In the genomic region with DNA sequence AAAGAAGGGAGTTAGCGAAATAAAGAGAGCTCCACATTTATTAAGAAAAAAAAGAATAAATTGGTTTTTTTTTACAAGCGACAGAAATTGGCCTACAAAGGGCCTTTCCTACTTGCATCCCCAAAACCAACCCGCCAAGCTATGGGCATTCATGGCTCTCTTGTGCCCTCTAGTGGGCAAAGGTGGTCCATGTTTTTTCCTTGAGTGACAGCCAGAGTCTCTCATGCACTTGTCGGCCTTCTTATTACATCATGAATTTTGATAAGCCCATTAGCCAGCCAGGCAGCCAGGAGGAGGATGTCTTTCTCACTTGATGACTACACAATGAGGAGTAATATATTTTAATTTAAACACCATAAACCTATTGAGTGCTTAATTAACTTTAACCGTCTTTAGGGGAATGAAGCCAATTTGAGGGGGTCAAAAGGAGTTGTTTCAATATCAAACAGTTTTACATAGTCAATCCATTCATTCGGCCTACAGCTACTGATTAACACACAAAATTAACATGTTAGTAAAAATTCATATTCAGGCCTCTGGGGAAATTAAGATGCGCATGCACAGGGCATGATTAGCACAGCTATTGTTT, we compare ENCODE assay signal across 8 cellular contexts.
DNase-seq lines count a peak whose midpoint lies in the region; ATAC-seq and TF ChIP-seq lines count a peak whose summit lies in the region.

No MANE protein-coding gene starts in this region.

- TF ChIP-seq CTCF in DOHH2 (IDR thresholded peaks at IDR 0.05; ENCODE audit: low read depth, low read length, poor library complexity, severe bottlenecking) (peak; percentile 68), LNCAP (IDR thresholded peaks at IDR 0.05) (peak; percentile 84), fibroblast of the aortic adventitia (IDR thresholded peaks at IDR 0.05; ENCODE audit: insufficient read depth, low read length) (peak; percentile 89)

- no peaks in the 10 kb centered on the region for H3K27me3 ChIP-seq in DOHH2 (ENCODE audit: control insufficient read depth, low read length)

- H3K27ac ChIP-seq in DOHH2 (ENCODE audit: low read depth, low read length), result no peak overlapping the region

- no peaks in the 10 kb centered on the region for H3K79me2 ChIP-seq in DOHH2 (ENCODE audit: control insufficient read depth, low read length)

- no peaks in the 10 kb centered on the region for H4K20me1 ChIP-seq in DOHH2 (ENCODE audit: control insufficient read depth, insufficient read depth, low read depth, low read length)

- no peaks in the 10 kb centered on the region for H3K9me3 ChIP-seq in DOHH2 (ENCODE audit: control insufficient read depth, insufficient read depth, low read length)

- ATAC-seq in GM21786 (IDR thresholded peaks at IDR 0.05; ENCODE audit: unreplicated experiment), result peak; percentile 74

- peak; percentile 85 for DNase-seq in RKO (ENCODE audit: low spot score)
- peak; percentile 53 for DNase-seq in activated T-helper 1 cell treated with Interleukin-2 at 50 U/mL for 16 hours (ENCODE audit: low read depth)
- peak; percentile 86 for DNase-seq in fibroblast of the aortic adventitia (ENCODE audit: low read depth)
- DNase-seq in non-pigmented ciliary epithelial cell (ENCODE audit: low read depth), result peak; percentile 42
- peak; percentile 98 for DNase-seq in superior temporal gyrus (ENCODE audit: extremely low spot score)

- H3K4me3 ChIP-seq in DOHH2 (ENCODE audit: low read length) (no peak overlapping the region), fibroblast of the aortic adventitia (ENCODE audit: low read depth, low read length) (no peak overlapping the region)

- H3K4me1 ChIP-seq in DOHH2 (ENCODE audit: control insufficient read depth, low read length), result no peaks in the 10 kb centered on the region

- H3F3A ChIP-seq in DOHH2 (ENCODE audit: control insufficient read depth, insufficient read depth), result no peaks in the 10 kb centered on the region

- no peaks in the 10 kb centered on the region for H3K9me2 ChIP-seq in DOHH2 (replicated peaks; ENCODE audit: control insufficient read depth, low read length)

- H3K4me2 ChIP-seq in DOHH2 (ENCODE audit: low read length), result no peak overlapping the region

- no peaks in the 10 kb centered on the region for H3K36me3 ChIP-seq in DOHH2 (ENCODE audit: control insufficient read depth, low read length)

Comparison
In these comparisons a context has a peak if more than half of its experiments do, and no peak if none do; other contexts are left out.
1. DNase-seq: peak in every context shown above with its lines; median percentile 98 in superior temporal gyrus; 86 in fibroblast of the aortic adventitia; 85 in RKO; 53 in activated T-helper 1 cell treated with Interleukin-2 at 50 U/mL for 16 hours; 42 in non-pigmented ciliary epithelial cell.